20 cellular contexts compared by ENCODE assay signal in the genomic region with DNA sequence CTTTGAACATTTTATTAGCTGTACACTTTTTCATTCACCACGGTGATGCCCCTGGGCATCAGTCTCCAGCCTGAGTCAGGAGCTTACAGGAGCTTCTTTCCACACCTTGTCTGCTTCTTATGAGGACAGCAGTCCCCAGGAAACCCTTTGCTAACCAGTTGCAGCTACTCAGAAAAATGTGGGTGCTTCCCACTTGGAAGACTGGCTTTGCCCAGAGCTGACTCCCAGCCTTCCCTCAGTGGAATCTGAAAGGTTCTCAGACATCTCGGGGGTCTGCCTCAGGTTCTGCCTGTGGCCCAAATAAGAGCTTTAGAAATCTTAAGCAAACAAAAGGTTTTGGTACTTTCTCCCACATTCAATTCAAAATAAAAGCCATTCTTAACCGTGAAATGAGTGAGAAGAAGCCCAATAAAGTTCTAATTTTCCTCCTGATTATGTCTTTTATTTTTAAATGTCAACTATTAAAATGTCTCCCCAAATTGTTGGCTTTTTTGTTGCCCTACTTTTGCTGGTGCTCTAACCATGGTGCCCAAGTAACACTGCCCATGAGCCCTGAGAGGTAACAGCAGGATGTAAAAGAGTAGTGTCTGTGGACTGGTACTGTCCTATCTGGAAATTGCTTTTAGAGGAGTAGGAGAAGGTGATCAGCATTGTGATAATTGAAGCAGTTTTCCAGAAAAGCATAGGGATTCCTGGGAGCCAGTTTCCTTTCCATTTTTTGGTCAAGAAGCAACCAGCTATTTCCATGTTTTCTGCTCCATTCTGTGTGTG. TPM values are rescaled to one million over a fixed set of nuclear protein-coding genes. Genes with fewer than 3 reads are reported as not detected.
"Had no signal": no experiment of that assay in that cellular context is flagged by ENCODE, and none has a peak within 500 bp of the region (broad histone marks: within the 10 kb centered on the region; RNA-seq: fewer than 3 reads in every experiment).

No MANE protein-coding gene starts in this region.

- FAIRE-seq: islet of Langerhans had no signal

- H3K4me3 Mint-ChIP-seq: activated naive CD4-positive, alpha-beta T cell treated with anti-CD3 and anti-CD28 coated beads, Interleukin-2, amount 10 ng/mL, durations not matched to agents 7 days and 5 days; dendritic cell treated with granulocyte-macrophage colony-stimulating factor and Interleukin-4, amounts not matched to agents 40 ng/mL and 50 ng/mL, for 4 days had no signal

- DNase-seq: activated CD4-positive, alpha-beta T cell treated with anti-CD3 and anti-CD28 coated beads for 4 hours; activated naive CD4-positive, alpha-beta T cell treated with anti-CD3 and anti-CD28 coated beads, Interleukin-2, amount 10 ng/mL, durations not matched to agents 7 days and 5 days; amygdala; cerebellar nuclear complex; effector memory CD4-positive, alpha-beta T cell; foreskin keratinocyte; head of caudate nucleus; left colon; lower lobe of right lung; ovary; stomach; testis; upper lobe of right lung had no signal

- H3K27ac ChIP-seq: foreskin keratinocyte, lower lobe of right lung, ovary, stomach, testis, upper lobe of right lung had no signal

- H3K4me3 ChIP-seq: lower lobe of right lung, ovary, stomach, testis, upper lobe of right lung had no signal

- H3K36me3 ChIP-seq: lower lobe of right lung, ovary, stomach, upper lobe of right lung had no signal

- H3K27ac Mint-ChIP-seq: activated naive CD4-positive, alpha-beta T cell treated with anti-CD3 and anti-CD28 coated beads, Interleukin-2, amount 10 ng/mL, durations not matched to agents 7 days and 5 days; activated T-helper 2 cell treated with anti-CD3 and anti-CD28 coated beads, Interferon-gamma antibody, Interleukin-2, Interleukin-4, amounts not matched to agents 10 μg/mL and 5 μg/mL and 100 μg/mL, durations not matched to agents 14 hours and 24 hours and 36 hours; dendritic cell treated with granulocyte-macrophage colony-stimulating factor and Interleukin-4, amounts not matched to agents 40 ng/mL and 50 ng/mL, for 4 days; mesothelial cell of epicardium; WTC11 had no signal

- H3K9me3 ChIP-seq: lower lobe of right lung, ovary, stomach, testis, upper lobe of right lung had no signal

- H3K27me3 ChIP-seq: ovary had no signal

- H3K9me3 Mint-ChIP-seq: activated naive CD4-positive, alpha-beta T cell treated with anti-CD3 and anti-CD28 coated beads, Interleukin-2, amount 10 ng/mL, durations not matched to agents 7 days and 5 days; activated T-helper 2 cell treated with anti-CD3 and anti-CD28 coated beads, Interferon-gamma antibody, Interleukin-2, Interleukin-4, amounts not matched to agents 10 μg/mL and 5 μg/mL and 100 μg/mL, durations not matched to agents 14 hours and 24 hours and 36 hours; dendritic cell treated with granulocyte-macrophage colony-stimulating factor and Interleukin-4, amounts not matched to agents 40 ng/mL and 50 ng/mL, for 4 days; mesothelial cell of epicardium; WTC11 had no signal

- H3K4me1 ChIP-seq: foreskin keratinocyte, testis had no signal

- H3K36me3 Mint-ChIP-seq: mesothelial cell of epicardium, WTC11 had no signal

RNA-seq across cellular contexts. Expression of a gene that starts 5.6 kb away (rescaled TPM):
- total RNA-seq: stomach had no signal

RNA-seq across cellular contexts. Expression of a gene that starts 9.1 kb away (rescaled TPM):
- total RNA-seq: activated CD8-positive, alpha-beta memory T cell treated with anti-CD3 and anti-CD28 coated beads for 36 hours; foreskin keratinocyte; stomach; T-helper 1 cell treated with Interleukin-12 subunit alpha and Interleukin-12 subunit beta and Interleukin-4 antibody, amounts not matched to agents 30 ng/mL and 1 ng/mL, for 36 hours; WTC11 had no signal
- polyA plus RNA-seq: foreskin keratinocyte, stomach had no signal
